1 cellular context compared by ENCODE assay signal in the genomic region with DNA sequence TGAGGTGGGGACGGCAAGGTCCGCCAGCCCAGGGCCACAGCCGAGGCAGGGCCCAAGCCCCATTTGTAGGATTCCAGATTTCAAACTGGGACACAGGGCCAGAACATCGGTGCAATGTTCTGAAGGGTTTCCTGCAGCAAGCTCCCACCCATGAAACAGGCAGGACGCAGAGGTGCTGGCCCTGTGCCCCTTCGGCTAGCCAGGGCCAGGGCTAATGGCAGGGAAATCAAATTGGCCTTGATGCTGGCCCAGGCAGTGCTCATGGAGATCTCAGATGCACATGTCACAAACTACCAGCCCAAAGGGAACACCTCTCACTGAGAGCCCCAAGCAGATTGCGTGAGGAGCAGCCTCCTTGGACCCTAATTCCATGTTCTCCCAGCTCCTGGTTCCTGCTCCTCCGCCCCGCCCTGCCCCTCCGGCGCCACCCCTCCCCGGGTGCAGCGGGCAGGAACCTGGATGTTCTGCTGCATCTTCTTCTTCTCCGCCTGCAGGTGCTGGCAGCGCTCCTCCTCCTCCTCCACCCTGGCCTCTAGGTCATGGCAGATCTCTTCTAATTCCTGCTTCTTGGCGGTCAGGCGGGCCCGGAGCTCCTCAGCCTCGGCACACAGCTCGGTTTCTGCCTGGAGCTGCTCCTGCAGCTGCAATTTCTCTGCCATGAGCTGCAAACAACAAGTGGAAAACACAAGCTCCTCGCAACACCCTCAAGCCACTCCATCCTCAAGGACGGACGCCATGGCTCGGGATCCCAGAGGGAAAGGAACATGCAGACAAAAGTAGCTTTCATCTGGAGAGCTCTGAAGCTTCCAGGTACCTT.
TF ChIP-seq lines count a peak whose summit lies in the region.

No MANE protein-coding gene starts in this region.

TF ChIP-seq in endothelial cell of umbilical vein, 7 proteins besides CTCF, POLR2A, EP300 and RAD21:
- peak; percentile 9 for TF ChIP-seq POLR2AphosphoS5 (IDR thresholded peaks at IDR 0.05; ENCODE audit: insufficient read depth, low read depth, low read length)
- no peak for TF ChIP-seq FOS (IDR thresholded peaks at IDR 0.05; ENCODE audit: borderline replicate concordance, insufficient read depth, low read length)
- TF ChIP-seq EZH2 (IDR thresholded peaks at IDR 0.05; ENCODE audit: borderline replicate concordance, low read depth, low read length, severe bottlenecking), result no peak
- no peak for TF ChIP-seq JUN (IDR thresholded peaks at IDR 0.05; ENCODE audit: borderline replicate concordance, insufficient read depth, insufficient read length, low read depth)
- no peak for TF ChIP-seq MYC (IDR thresholded peaks at IDR 0.05; ENCODE audit: low read depth, low read length)
- TF ChIP-seq, protein P1, sequence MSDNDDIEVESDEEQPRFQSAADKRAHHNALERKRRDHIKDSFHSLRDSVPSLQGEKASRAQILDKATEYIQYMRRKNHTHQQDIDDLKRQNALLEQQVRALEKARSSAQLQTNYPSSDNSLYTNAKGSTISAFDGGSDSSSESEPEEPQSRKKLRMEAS (IDR thresholded peaks at IDR 0.05; ENCODE audit: insufficient read depth, insufficient read length), result no peak
